ENCODE assay signal across 2 cellular contexts in genomic region chr3:58206406-58207011, GRCh38.
TF ChIP-seq lines count a peak whose summit lies in the region.

No MANE protein-coding gene starts in this region.

TF ChIP-seq in GM12878, 131 proteins besides CTCF, POLR2A, EP300 and RAD21:
- TF ChIP-seq IKZF1 (conservative IDR thresholded peaks at IDR 0.05): 0 out of 2 replicates have a peak, but pooled peaks have one; percentile 23
- peak in 1 of 2 experiments; percentile 38; a peak in 1 of 4 replicates for TF ChIP-seq IKZF2 (IDR thresholded peaks at IDR 0.05)
- TF ChIP-seq CREB1 (IDR thresholded peaks at IDR 0.05; ENCODE audit: low read depth): peak; percentile 78
- peak; percentile 35; the same call in 1 of the 2 replicates for TF ChIP-seq JUNB (IDR thresholded peaks at IDR 0.05)
- no peak for TF ChIP-seq RBBP5 (conservative IDR thresholded peaks at IDR 0.05)
- no peak for TF ChIP-seq SREBF1 (IDR thresholded peaks at IDR 0.05; ENCODE audit: low read length)
- TF ChIP-seq EED (IDR thresholded peaks at IDR 0.05; ENCODE audit: low read depth): peak; percentile 53; the same call in 1 of the 2 replicates
- TF ChIP-seq CREM (IDR thresholded peaks at IDR 0.05; ENCODE audit: low read depth): peak; percentile 53; the same call in 1 of the 2 replicates
- no peak for TF ChIP-seq RFX5 (IDR thresholded peaks at IDR 0.05; ENCODE audit: low read depth, low read length)
- 0 out of 2 replicates have a peak, but pooled peaks have one; percentile 11 for TF ChIP-seq NR2C1 (IDR thresholded peaks at IDR 0.05)
- TF ChIP-seq, protein P1, sequence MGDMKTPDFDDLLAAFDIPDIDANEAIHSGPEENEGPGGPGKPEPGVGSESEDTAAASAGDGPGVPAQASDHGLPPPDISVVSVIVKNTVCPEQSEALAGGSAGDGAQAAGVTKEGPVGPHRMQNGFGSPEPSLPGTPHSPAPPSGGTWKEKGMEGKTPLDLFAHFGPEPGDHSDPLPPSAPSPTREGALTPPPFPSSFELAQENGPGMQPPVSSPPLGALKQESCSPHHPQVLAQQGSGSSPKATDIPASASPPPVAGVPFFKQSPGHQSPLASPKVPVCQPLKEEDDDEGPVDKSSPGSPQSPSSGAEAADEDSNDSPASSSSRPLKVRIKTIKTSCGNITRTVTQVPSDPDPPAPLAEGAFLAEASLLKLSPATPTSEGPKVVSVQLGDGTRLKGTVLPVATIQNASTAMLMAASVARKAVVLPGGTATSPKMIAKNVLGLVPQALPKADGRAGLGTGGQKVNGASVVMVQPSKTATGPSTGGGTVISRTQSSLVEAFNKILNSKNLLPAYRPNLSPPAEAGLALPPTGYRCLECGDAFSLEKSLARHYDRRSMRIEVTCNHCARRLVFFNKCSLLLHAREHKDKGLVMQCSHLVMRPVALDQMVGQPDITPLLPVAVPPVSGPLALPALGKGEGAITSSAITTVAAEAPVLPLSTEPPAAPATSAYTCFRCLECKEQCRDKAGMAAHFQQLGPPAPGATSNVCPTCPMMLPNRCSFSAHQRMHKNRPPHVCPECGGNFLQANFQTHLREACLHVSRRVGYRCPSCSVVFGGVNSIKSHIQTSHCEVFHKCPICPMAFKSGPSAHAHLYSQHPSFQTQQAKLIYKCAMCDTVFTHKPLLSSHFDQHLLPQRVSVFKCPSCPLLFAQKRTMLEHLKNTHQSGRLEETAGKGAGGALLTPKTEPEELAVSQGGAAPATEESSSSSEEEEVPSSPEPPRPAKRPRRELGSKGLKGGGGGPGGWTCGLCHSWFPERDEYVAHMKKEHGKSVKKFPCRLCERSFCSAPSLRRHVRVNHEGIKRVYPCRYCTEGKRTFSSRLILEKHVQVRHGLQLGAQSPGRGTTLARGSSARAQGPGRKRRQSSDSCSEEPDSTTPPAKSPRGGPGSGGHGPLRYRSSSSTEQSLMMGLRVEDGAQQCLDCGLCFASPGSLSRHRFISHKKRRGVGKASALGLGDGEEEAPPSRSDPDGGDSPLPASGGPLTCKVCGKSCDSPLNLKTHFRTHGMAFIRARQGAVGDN (IDR thresholded peaks at IDR 0.05): peak; percentile 84

TF ChIP-seq in SK-N-SH treated with all-trans-retinoic acid at 6 μM for 48 hours, 23 proteins besides CTCF, POLR2A, EP300 and RAD21:
- TF ChIP-seq ZNF8 (CRISPR knock-in tag; IDR thresholded peaks at IDR 0.05) (no peak), ZFP3 (CRISPR knock-in tag; IDR thresholded peaks at IDR 0.05) (no peak), POU6F1 (CRISPR knock-in tag; IDR thresholded peaks at IDR 0.05; ENCODE audit: borderline replicate concordance, low read depth) (no peak), GLIS3 (CRISPR knock-in tag; IDR thresholded peaks at IDR 0.05) (no peak), ZFP30 (CRISPR knock-in tag; IDR thresholded peaks at IDR 0.05) (no peak), OSR1 (CRISPR knock-in tag; IDR thresholded peaks at IDR 0.05) (no peak), TOX (CRISPR knock-in tag; IDR thresholded peaks at IDR 0.05; ENCODE audit: borderline replicate concordance) (no peak), TSHZ2 (CRISPR knock-in tag; IDR thresholded peaks at IDR 0.05) (no peak), RARB (CRISPR knock-in tag; IDR thresholded peaks at IDR 0.05) (no peak), ISL1 (CRISPR knock-in tag; IDR thresholded peaks at IDR 0.05) (no peak), ZC3H10 (CRISPR knock-in tag; IDR thresholded peaks at IDR 0.05) (no peak), PPARA (CRISPR knock-in tag; IDR thresholded peaks at IDR 0.05; ENCODE audit: borderline replicate concordance) (no peak), BACH2 (CRISPR knock-in tag; IDR thresholded peaks at IDR 0.05; ENCODE audit: borderline replicate concordance) (no peak), CSRNP3 (CRISPR knock-in tag; IDR thresholded peaks at IDR 0.05) (no peak), TCF4 (CRISPR knock-in tag; IDR thresholded peaks at IDR 0.05; ENCODE audit: borderline replicate concordance) (no peak), CSDC2 (CRISPR knock-in tag; IDR thresholded peaks at IDR 0.05) (no peak), ESRRG (CRISPR knock-in tag; IDR thresholded peaks at IDR 0.05) (no peak), SNAI2 (CRISPR knock-in tag; IDR thresholded peaks at IDR 0.05) (no peak)
- TF ChIP-seq, protein P2, sequence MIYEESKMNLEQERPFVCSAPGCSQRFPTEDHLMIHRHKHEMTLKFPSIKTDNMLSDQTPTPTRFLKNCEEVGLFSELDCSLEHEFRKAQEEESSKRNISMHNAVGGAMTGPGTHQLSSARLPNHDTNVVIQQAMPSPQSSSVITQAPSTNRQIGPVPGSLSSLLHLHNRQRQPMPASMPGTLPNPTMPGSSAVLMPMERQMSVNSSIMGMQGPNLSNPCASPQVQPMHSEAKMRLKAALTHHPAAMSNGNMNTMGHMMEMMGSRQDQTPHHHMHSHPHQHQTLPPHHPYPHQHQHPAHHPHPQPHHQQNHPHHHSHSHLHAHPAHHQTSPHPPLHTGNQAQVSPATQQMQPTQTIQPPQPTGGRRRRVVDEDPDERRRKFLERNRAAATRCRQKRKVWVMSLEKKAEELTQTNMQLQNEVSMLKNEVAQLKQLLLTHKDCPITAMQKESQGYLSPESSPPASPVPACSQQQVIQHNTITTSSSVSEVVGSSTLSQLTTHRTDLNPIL (CRISPR knock-in tag; IDR thresholded peaks at IDR 0.05; ENCODE audit: low read depth): no peak
